9 cellular contexts compared by ENCODE assay signal in genomic region chr10:114548662-114549061, GRCh38.
A peak's percentile ranks its signal among the peaks of the same experiment; 100 is the strongest.
DNase-seq lines count a peak whose midpoint lies in the region; ATAC-seq and TF ChIP-seq lines count a peak whose summit lies in the region.
"Had no signal": no experiment of that assay in that cellular context is flagged by ENCODE, and none has a peak within 500 bp of the region (broad histone marks: within the 10 kb centered on the region; RNA-seq: fewer than 3 reads in every experiment).

No MANE protein-coding gene starts in this region.

- intact Hi-C loops in esophagus squamous epithelium (cut with DNase I): loop anchor here (5.0 to 10.0 kb wide), 2 partner anchors 76 to 234 kb away; no protein-coding TSS in a partner anchor

- no peaks in the 10 kb centered on the region for H3K9me3 ChIP-seq in esophagus squamous epithelium
- H3K9me3 ChIP-seq in parathyroid adenoma (ENCODE audit: control insufficient read depth, low read length): no peaks in the 10 kb centered on the region
- H3K9me3 ChIP-seq: SJSA1 had no signal

- peaks cover 0 to 23% (median 0%) of the 10 kb centered on the region in 3 donors for H3K36me3 ChIP-seq in esophagus squamous epithelium
- H3K36me3 ChIP-seq in parathyroid adenoma (ENCODE audit: control insufficient read depth, insufficient read depth, low read length): no peaks in the 10 kb centered on the region
- H3K36me3 ChIP-seq: SJSA1 had no signal

- no peak overlapping the region for H2AFZ ChIP-seq in parathyroid adenoma

- TF ChIP-seq POLR2A in esophagus squamous epithelium (IDR thresholded peaks at IDR 0.05): no peak

- H3K27ac ChIP-seq in esophagus squamous epithelium (peak overlapping the region in 1 of 4 donors; percentile 19), parathyroid adenoma (no peak overlapping the region)
- H3K27ac ChIP-seq: SJSA1 had no signal

- no peak overlapping the region for H3K9ac ChIP-seq in parathyroid adenoma

- H3K4me3 ChIP-seq in esophagus squamous epithelium (no peak overlapping the region), parathyroid adenoma (ENCODE audit: low read depth, low read length) (no peak overlapping the region)
- H3K4me3 ChIP-seq: SJSA1 had no signal

- peaks cover 21 to 71% (median 25%) of the 10 kb centered on the region in 3 donors for H3K4me1 ChIP-seq in esophagus squamous epithelium
- peaks cover 9% of the 10 kb centered on the region for H3K4me1 ChIP-seq in parathyroid adenoma
- H3K4me1 ChIP-seq: SJSA1 had no signal

- no peak overlapping the region for H3K4me2 ChIP-seq in parathyroid adenoma (ENCODE audit: low read length)

- WGBS in esophagus squamous epithelium, 2 donors: 39 to 47% methylated on average over 5 of the region's 5 CpGs

- ATAC-seq in HG02759 (IDR thresholded peaks at IDR 0.05; ENCODE audit: unreplicated experiment): no peak
- no peak for ATAC-seq in GM19467 (IDR thresholded peaks at IDR 0.05; ENCODE audit: unreplicated experiment)

- peak; percentile 2 for DNase-seq in NCI-H748 treated with DMSO at 0.1 percent for 48 hours (lab: John Stamatoyannopoulos, UW)
- no peak for DNase-seq in esophagus squamous epithelium (lab: John Stamatoyannopoulos, UW)
- no peak for DNase-seq in germinal center (ENCODE audit: low spot score)
- DNase-seq in NCI-H226: no peak

- peak; percentile 52 for TF ChIP-seq CTCF in GM12872 (IDR thresholded peaks at IDR 0.05; ENCODE audit: insufficient read depth, low read depth, low read length)
- peak in 4 of 6 experiments; percentile 19 to 49 (median 31) for TF ChIP-seq CTCF in esophagus squamous epithelium (IDR thresholded peaks at IDR 0.05)
- TF ChIP-seq CTCF in parathyroid adenoma (IDR thresholded peaks at IDR 0.05): peak; percentile 48

- no peaks in the 10 kb centered on the region for H3K79me2 ChIP-seq in parathyroid adenoma

- no peaks in the 10 kb centered on the region for H3K27me3 ChIP-seq in esophagus squamous epithelium
- no peaks in the 10 kb centered on the region for H3K27me3 ChIP-seq in parathyroid adenoma (ENCODE audit: control insufficient read depth, insufficient read depth, low read length)
- H3K27me3 ChIP-seq: SJSA1 had no signal
